Comparison of ENCODE assay signal across 8 cellular contexts in the genomic region with DNA sequence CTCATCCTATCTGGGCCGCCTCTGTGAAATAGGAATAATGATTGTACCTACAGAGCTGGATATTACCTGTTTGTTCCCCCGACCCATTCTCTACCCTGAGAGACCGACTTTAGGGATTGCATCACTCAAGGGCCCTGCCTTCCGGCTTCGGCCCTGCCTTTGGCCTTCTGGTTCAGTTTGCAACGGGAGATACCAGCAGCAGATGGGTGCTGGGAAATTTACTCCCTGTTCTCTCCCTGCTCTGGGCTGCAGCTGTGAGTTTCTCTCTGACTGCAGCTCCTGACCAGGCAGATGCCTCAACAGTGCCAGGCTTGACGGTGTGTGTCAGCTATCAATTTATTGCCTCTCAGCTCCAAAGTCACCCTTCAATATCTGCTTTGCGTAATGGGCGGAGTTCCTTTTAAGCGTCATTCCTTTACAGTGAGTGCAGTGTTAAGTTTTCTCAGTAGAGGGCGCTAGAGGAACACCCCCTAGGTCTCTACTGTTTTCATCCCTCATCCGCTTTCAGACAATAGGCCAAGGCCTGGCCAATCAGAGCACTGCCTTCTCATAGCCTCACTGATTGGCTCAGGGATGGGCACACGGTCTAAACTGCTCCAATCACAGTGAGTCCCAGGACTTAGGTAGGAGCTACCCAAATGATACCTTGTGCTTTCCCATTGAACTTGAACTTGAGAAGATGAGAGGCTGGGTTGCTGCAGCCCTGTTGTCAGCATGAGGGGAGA. TPM values are rescaled to one million over a fixed set of nuclear protein-coding genes. Genes with fewer than 3 reads are reported as not detected.
A peak's percentile ranks its signal among the peaks of the same experiment; 100 is the strongest.
DNase-seq lines count a peak whose midpoint lies in the region; ATAC-seq lines count a peak whose summit lies in the region.

No MANE protein-coding gene starts in this region.

- H3K9me3 Mint-ChIP-seq in activated CD4-positive, alpha-beta T cell treated with anti-CD3 and anti-CD28 coated beads, Interleukin-2, amount 10 ng/mL, durations not matched to agents 24 days and 14 days = peaks cover 3% of the 10 kb centered on the region
- H3K9me3 Mint-ChIP-seq in activated CD4-positive, alpha-beta memory T cell treated with anti-CD3 and anti-CD28 coated beads, Interleukin-2, amount 10 ng/mL, durations not matched to agents 7 days and 5 days = no peaks in the 10 kb centered on the region

- peaks cover 1% of the 10 kb centered on the region for H3K27me3 Mint-ChIP-seq in activated CD4-positive, alpha-beta T cell treated with anti-CD3 and anti-CD28 coated beads, Interleukin-2, amount 10 ng/mL, durations not matched to agents 24 days and 14 days
- peaks cover 4% of the 10 kb centered on the region for H3K27me3 Mint-ChIP-seq in activated CD4-positive, alpha-beta memory T cell treated with anti-CD3 and anti-CD28 coated beads, Interleukin-2, amount 10 ng/mL, durations not matched to agents 7 days and 5 days

- peak; percentile 86 for DNase-seq in activated CD4-positive, alpha-beta T cell treated with anti-CD3 and anti-CD28 coated beads, Interleukin-2, amount 10 ng/mL, durations not matched to agents 24 days and 14 days
- no peak for DNase-seq in activated CD4-positive, alpha-beta T cell treated with anti-CD3 and anti-CD28 coated beads, Interleukin-2, amount 50 U/mL, for 4 hours
- peak; percentile 36 to 85 for DNase-seq in NCI-H446 (lab: John Stamatoyannopoulos, UW)
- DNase-seq in activated CD4-positive, alpha-beta memory T cell treated with anti-CD3 and anti-CD28 coated beads, Interleukin-2, amount 10 ng/mL, durations not matched to agents 7 days and 5 days = peak; percentile 51
- peak; percentile 56 for DNase-seq in glomerular visceral epithelial cell (ENCODE audit: extremely low spot score)
- DNase-seq in renal cortical epithelial cell (ENCODE audit: low read depth) = peak; percentile 36
- DNase-seq in NCI-H128 (lab: John Stamatoyannopoulos, UW; ENCODE audit: unreplicated experiment) = no peak

- H3K4me1 Mint-ChIP-seq in activated CD4-positive, alpha-beta T cell treated with anti-CD3 and anti-CD28 coated beads, Interleukin-2, amount 10 ng/mL, durations not matched to agents 24 days and 14 days = peaks cover 4% of the 10 kb centered on the region
- no peaks in the 10 kb centered on the region for H3K4me1 Mint-ChIP-seq in activated CD4-positive, alpha-beta memory T cell treated with anti-CD3 and anti-CD28 coated beads, Interleukin-2, amount 10 ng/mL, durations not matched to agents 7 days and 5 days

- no peak overlapping the region for H3K4me3 Mint-ChIP-seq in activated CD4-positive, alpha-beta T cell treated with anti-CD3 and anti-CD28 coated beads, Interleukin-2, amount 10 ng/mL, durations not matched to agents 24 days and 14 days
- no peak overlapping the region for H3K4me3 Mint-ChIP-seq in activated CD4-positive, alpha-beta memory T cell treated with anti-CD3 and anti-CD28 coated beads, Interleukin-2, amount 10 ng/mL, durations not matched to agents 7 days and 5 days

- H3K27ac Mint-ChIP-seq in activated CD4-positive, alpha-beta T cell treated with anti-CD3 and anti-CD28 coated beads, Interleukin-2, amount 10 ng/mL, durations not matched to agents 24 days and 14 days = no peak overlapping the region
- H3K27ac Mint-ChIP-seq in activated CD4-positive, alpha-beta memory T cell treated with anti-CD3 and anti-CD28 coated beads, Interleukin-2, amount 10 ng/mL, durations not matched to agents 7 days and 5 days = no peak overlapping the region

- peak; percentile 87 for ATAC-seq in HG03103 (IDR thresholded peaks at IDR 0.05; ENCODE audit: low read depth, unreplicated experiment)

- intact Hi-C loops in activated CD4-positive, alpha-beta T cell treated with anti-CD3 and anti-CD28 coated beads, Interleukin-2, amount 10 ng/mL, durations not matched to agents 24 days and 14 days (cut with micrococcal nuclease) = no loop called here

- POLR2A ChIA-PET in activated CD4-positive, alpha-beta memory T cell treated with anti-CD3 and anti-CD28 coated beads, Interleukin-2, amount 10 ng/mL, durations not matched to agents 7 days and 5 days (lab: Charles Lee) = interaction anchor here (0.7 to 1.3 kb wide), 2 partner anchors 35 to 312 kb away, joined by 3 to 4 read pairs; a partner anchor contains a TSS

- CTCF ChIA-PET in activated CD4-positive, alpha-beta memory T cell treated with anti-CD3 and anti-CD28 coated beads, Interleukin-2, amount 10 ng/mL, durations not matched to agents 7 days and 5 days (lab: Charles Lee) = interaction anchor here (0.7 to 5.7 kb wide), 12 partner anchors 8 to 549 kb away, joined by 3 to 56 read pairs (median 4); no protein-coding TSS in a partner anchor

- H3K36me3 Mint-ChIP-seq in activated CD4-positive, alpha-beta T cell treated with anti-CD3 and anti-CD28 coated beads, Interleukin-2, amount 10 ng/mL, durations not matched to agents 24 days and 14 days (ENCODE audit: low read depth) = no peaks in the 10 kb centered on the region
- no peaks in the 10 kb centered on the region for H3K36me3 Mint-ChIP-seq in activated CD4-positive, alpha-beta memory T cell treated with anti-CD3 and anti-CD28 coated beads, Interleukin-2, amount 10 ng/mL, durations not matched to agents 7 days and 5 days (ENCODE audit: low read depth)

RNA-seq across cellular contexts. Expression of a gene that starts 30.0 kb away (rescaled TPM):
- 9.8 and 12.3 TPM in 2 replicates for total RNA-seq in activated CD4-positive, alpha-beta T cell treated with anti-CD3 and anti-CD28 coated beads, Interleukin-2, amount 10 ng/mL, durations not matched to agents 24 days and 14 days
- total RNA-seq in activated CD4-positive, alpha-beta memory T cell treated with anti-CD3 and anti-CD28 coated beads, Interleukin-2, amount 10 ng/mL, durations not matched to agents 7 days and 5 days = under 1 TPM; 0.13 to 0.30 TPM
- total RNA-seq in renal cortical epithelial cell = 0.25 and 0.69 TPM in 2 replicates

RNA-seq across cellular contexts. Expression of a gene that starts 34.3 kb away (rescaled TPM):
- total RNA-seq in activated CD4-positive, alpha-beta T cell treated with anti-CD3 and anti-CD28 coated beads, Interleukin-2, amount 10 ng/mL, durations not matched to agents 24 days and 14 days = 5.7 and 6.3 TPM in 2 replicates
- 1 to 10 TPM; 4.1 to 4.7 TPM for total RNA-seq in activated CD4-positive, alpha-beta memory T cell treated with anti-CD3 and anti-CD28 coated beads, Interleukin-2, amount 10 ng/mL, durations not matched to agents 7 days and 5 days
- total RNA-seq in renal cortical epithelial cell = 9.8 and 13.7 TPM in 2 replicates

RNA-seq across cellular contexts. Expression of a gene that starts 34.6 kb away (rescaled TPM):
- total RNA-seq in activated CD4-positive, alpha-beta T cell treated with anti-CD3 and anti-CD28 coated beads, Interleukin-2, amount 10 ng/mL, durations not matched to agents 24 days and 14 days = 61.2 and 68.3 TPM in 2 replicates
- 10 to 100 TPM; 46.8 to 49.8 TPM for total RNA-seq in activated CD4-positive, alpha-beta memory T cell treated with anti-CD3 and anti-CD28 coated beads, Interleukin-2, amount 10 ng/mL, durations not matched to agents 7 days and 5 days
- total RNA-seq in renal cortical epithelial cell = 79.2 and 132 TPM in 2 replicates

Comparison
In these comparisons a context has a peak if more than half of its experiments do, and no peak if none do; other contexts are left out.
1. DNase-seq: peak in activated CD4-positive, alpha-beta T cell treated with anti-CD3 and anti-CD28 coated beads, Interleukin-2, amount 10 ng/mL, durations not matched to agents 24 days and 14 days (single experiment), NCI-H446 (2 of 2), activated CD4-positive, alpha-beta memory T cell treated with anti-CD3 and anti-CD28 coated beads, Interleukin-2, amount 10 ng/mL, durations not matched to agents 7 days and 5 days (single experiment), glomerular visceral epithelial cell (single experiment) and renal cortical epithelial cell (single experiment); none in activated CD4-positive, alpha-beta T cell treated with anti-CD3 and anti-CD28 coated beads, Interleukin-2, amount 50 U/mL, for 4 hours (0 of 2) and NCI-H128 (single experiment).